Comparison of ENCODE assay signal across 13 cellular contexts in the genomic region with DNA sequence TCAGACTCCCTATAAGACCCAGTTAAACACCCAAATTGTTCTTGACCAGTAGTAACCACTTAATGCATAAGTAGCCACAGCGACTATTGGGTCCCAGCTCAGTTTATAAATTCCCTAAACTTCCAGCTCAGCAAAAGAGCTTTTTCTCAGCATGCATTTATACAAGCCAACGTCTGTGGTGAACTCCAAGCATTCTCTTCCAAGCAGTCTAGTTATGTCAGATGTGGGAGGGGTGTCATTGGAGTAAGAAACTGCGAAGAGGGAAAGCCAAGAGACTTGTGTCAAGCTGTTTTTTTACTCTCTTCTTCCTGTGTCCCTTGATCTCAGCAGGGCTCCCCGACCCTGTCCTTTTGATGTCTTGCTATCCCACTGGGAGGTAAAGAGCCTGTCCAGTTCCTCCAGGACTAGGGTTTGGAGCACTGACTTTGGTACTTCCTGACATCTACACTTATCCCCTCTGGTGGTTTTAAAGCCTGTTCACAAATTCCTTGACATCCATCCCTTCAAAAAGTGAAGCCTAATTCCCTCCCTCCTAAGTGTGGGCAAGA.
DNase-seq lines count a peak whose midpoint lies in the region; ATAC-seq and FAIRE-seq lines count a peak whose summit lies in the region.
"Had no signal": no experiment of that assay in that cellular context is flagged by ENCODE, and none has a peak within 500 bp of the region (broad histone marks: within the 10 kb centered on the region; RNA-seq: fewer than 3 reads in every experiment).

No MANE protein-coding gene starts in this region.

- H3K4me1 ChIP-seq in SJSA1 (replicated peaks) (peaks cover 50% of the 10 kb centered on the region), trophoblast cell (ENCODE audit: control insufficient read depth in 1 of 2, insufficient read depth in 2 of 2, low read length in 2 of 2) (peaks cover 11 to 16% of the 10 kb centered on the region in 2 experiments)
- H3K4me1 ChIP-seq: adrenal gland had no signal

- H3K27me3 ChIP-seq in SJSA1 (replicated peaks) (no peaks in the 10 kb centered on the region), trophoblast cell (ENCODE audit: insufficient read depth, low read length) (no peaks in the 10 kb centered on the region)
- H3K27me3 ChIP-seq: adrenal gland, esophagus muscularis mucosa had no signal

- no peak overlapping the region for H3K27ac Mint-ChIP-seq in stimulated activated naive CD8-positive, alpha-beta T cell treated with anti-CD3 and anti-CD28 coated beads, Interleukin-15, amount 100 ng/mL, for 72 hours
- H3K27ac Mint-ChIP-seq in activated T-cell treated with anti-CD3 and anti-CD28 coated beads, Interleukin-2, amount 50 U/mL, for 72 hours = no peak overlapping the region
- H3K27ac Mint-ChIP-seq: CD8-positive, alpha-beta memory T cell; T-helper 2 cell treated with Interferon-gamma antibody and Interleukin-4, amounts not matched to agents 5 μg/mL and 100 μg/mL, for 36 hours had no signal

- no peak overlapping the region for H3K9ac ChIP-seq in trophoblast cell (ENCODE audit: low read length)

- no peak overlapping the region for H3K4ac ChIP-seq in trophoblast cell (ENCODE audit: low read depth, low read length)

- peak in 1 of 2 experiments; percentile 18 for DNase-seq in SJSA1 (ENCODE audit: low read depth in 1 of 2, low spot score in 2 of 2)
- peak; percentile 82 for DNase-seq in fibroblast of peridontal ligament (ENCODE audit: extremely low read depth)
- DNase-seq in trophoblast cell = no peak
- no peak for DNase-seq in stimulated activated naive CD8-positive, alpha-beta T cell treated with anti-CD3 and anti-CD28 coated beads, Interleukin-15, amount 100 ng/mL, for 72 hours
- DNase-seq in NCI-H82 (lab: John Stamatoyannopoulos, UW) = no peak
- no peak for DNase-seq in activated T-cell treated with anti-CD3 and anti-CD28 coated beads, Interleukin-2, amount 50 U/mL, for 72 hours
- DNase-seq in NCI-H146 (lab: John Stamatoyannopoulos, UW) = no peak
- DNase-seq: adrenal gland; CD8-positive, alpha-beta memory T cell; NCI-H2081 treated with DMSO at 0.1 percent for 48 hours had no signal

- H4K8ac ChIP-seq in trophoblast cell (ENCODE audit: low read depth, low read length) = peak overlapping the region; percentile 62

- H2BK12ac ChIP-seq in trophoblast cell (ENCODE audit: low read length) = peak overlapping the region; percentile 53

- H2AFZ ChIP-seq in trophoblast cell (ENCODE audit: insufficient read depth, low read length, poor library complexity) = no peak overlapping the region

- no peak for ATAC-seq in stimulated activated naive CD8-positive, alpha-beta T cell treated with anti-CD3 and anti-CD28 coated beads, Interleukin-15, amount 100 ng/mL, for 72 hours
- no peak for ATAC-seq in activated T-cell treated with anti-CD3 and anti-CD28 coated beads, Interleukin-2, amount 50 U/mL, for 72 hours (replicated peaks in 1 of 2)

- no peaks in the 10 kb centered on the region for H3K4me1 Mint-ChIP-seq in stimulated activated naive CD8-positive, alpha-beta T cell treated with anti-CD3 and anti-CD28 coated beads, Interleukin-15, amount 100 ng/mL, for 72 hours
- H3K4me1 Mint-ChIP-seq in activated T-cell treated with anti-CD3 and anti-CD28 coated beads, Interleukin-2, amount 50 U/mL, for 72 hours (ENCODE audit: low read depth) = no peaks in the 10 kb centered on the region
- H3K4me1 Mint-ChIP-seq: CD8-positive, alpha-beta memory T cell had no signal

- no peak overlapping the region for H4K12ac ChIP-seq in trophoblast cell (ENCODE audit: low read depth, low read length)

- H2BK120ac ChIP-seq in trophoblast cell (ENCODE audit: insufficient read depth, low read length, poor library complexity) = no peak overlapping the region

- H3K4me3 Mint-ChIP-seq in stimulated activated naive CD8-positive, alpha-beta T cell treated with anti-CD3 and anti-CD28 coated beads, Interleukin-15, amount 100 ng/mL, for 72 hours = no peak overlapping the region
- H3K4me3 Mint-ChIP-seq in activated T-cell treated with anti-CD3 and anti-CD28 coated beads, Interleukin-2, amount 50 U/mL, for 72 hours = no peak overlapping the region
- H3K4me3 Mint-ChIP-seq: CD8-positive, alpha-beta memory T cell; T-helper 2 cell treated with Interferon-gamma antibody and Interleukin-4, amounts not matched to agents 5 μg/mL and 100 μg/mL, for 36 hours had no signal

- FAIRE-seq in G401.6 (lab: Jason Lieb, UNC) = peak; percentile 40

- no peaks in the 10 kb centered on the region for H3K27me3 Mint-ChIP-seq in stimulated activated naive CD8-positive, alpha-beta T cell treated with anti-CD3 and anti-CD28 coated beads, Interleukin-15, amount 100 ng/mL, for 72 hours
- H3K27me3 Mint-ChIP-seq in activated T-cell treated with anti-CD3 and anti-CD28 coated beads, Interleukin-2, amount 50 U/mL, for 72 hours (ENCODE audit: low read depth) = peaks cover 13% of the 10 kb centered on the region

- no peak overlapping the region for H3K14ac ChIP-seq in trophoblast cell (ENCODE audit: low read length)

- H3K9me3 ChIP-seq in SJSA1 (replicated peaks) = no peaks in the 10 kb centered on the region
- H3K9me3 ChIP-seq in trophoblast cell (ENCODE audit: insufficient read depth, low read depth, low read length) = no peaks in the 10 kb centered on the region
- H3K9me3 ChIP-seq: adrenal gland, esophagus muscularis mucosa had no signal

- no peak overlapping the region for H3K4me2 ChIP-seq in trophoblast cell (ENCODE audit: low read length)

- no peaks in the 10 kb centered on the region for H3K9me3 Mint-ChIP-seq in stimulated activated naive CD8-positive, alpha-beta T cell treated with anti-CD3 and anti-CD28 coated beads, Interleukin-15, amount 100 ng/mL, for 72 hours
- H3K9me3 Mint-ChIP-seq in activated T-cell treated with anti-CD3 and anti-CD28 coated beads, Interleukin-2, amount 50 U/mL, for 72 hours = no peaks in the 10 kb centered on the region
- H3K9me3 Mint-ChIP-seq: T-helper 2 cell treated with Interferon-gamma antibody and Interleukin-4, amounts not matched to agents 5 μg/mL and 100 μg/mL, for 36 hours had no signal

- no CpG with 5 or more reads among the region's 4 CpGs for WGBS in trophoblast cell (ENCODE audit: extremely low coverage, insufficient coverage, insufficient read length)

- H2AK5ac ChIP-seq in trophoblast cell (ENCODE audit: low read length) = no peak overlapping the region

- H3K36me3 Mint-ChIP-seq in activated T-cell treated with anti-CD3 and anti-CD28 coated beads, Interleukin-2, amount 50 U/mL, for 72 hours (ENCODE audit: insufficient read depth in 2 of 2) = no peaks in the 10 kb centered on the region
- H3K36me3 Mint-ChIP-seq: CD8-positive, alpha-beta memory T cell had no signal

- no peaks in the 10 kb centered on the region for H3K79me2 ChIP-seq in trophoblast cell (ENCODE audit: control insufficient read depth, insufficient read depth, low read length, poor library complexity)

- H3K27ac ChIP-seq in SJSA1 = peak overlapping the region; percentile 70
- H3K27ac ChIP-seq in trophoblast cell (ENCODE audit: low read depth, low read length) = peak overlapping the region; percentile 22
- H3K27ac ChIP-seq: adrenal gland had no signal

- peak overlapping the region; percentile 5 for H4K91ac ChIP-seq in trophoblast cell (ENCODE audit: low read depth, low read length)

- H3K23ac ChIP-seq in trophoblast cell (ENCODE audit: low read length) = no peak overlapping the region

- H2BK5ac ChIP-seq in trophoblast cell (ENCODE audit: low read depth, low read length, poor library complexity) = no peak overlapping the region

- H3K79me1 ChIP-seq in trophoblast cell (ENCODE audit: low read length) = peaks cover 6% of the 10 kb centered on the region

- no peak overlapping the region for H3K18ac ChIP-seq in trophoblast cell (ENCODE audit: low read length)

- H3K4me3 ChIP-seq in SJSA1 = no peak overlapping the region
- no peak overlapping the region for H3K4me3 ChIP-seq in trophoblast cell (ENCODE audit: low read depth, low read length)
- H3K4me3 ChIP-seq: adrenal gland, esophagus muscularis mucosa had no signal

- H3K36me3 ChIP-seq in SJSA1 = no peaks in the 10 kb centered on the region
- H3K36me3 ChIP-seq in trophoblast cell (ENCODE audit: control insufficient read depth in 1 of 2, insufficient read depth in 2 of 2, low read length in 2 of 2) = no peaks in the 10 kb centered on the region
- H3K36me3 ChIP-seq: adrenal gland, esophagus muscularis mucosa had no signal
